ENCODE assay signal across 1 cellular context in genomic region chr9:6695121-6695814, GRCh38.
TF ChIP-seq lines count a peak whose summit lies in the region.

No MANE protein-coding gene starts in this region.

TF ChIP-seq in GM12878, 131 proteins besides CTCF, POLR2A, EP300 and RAD21 (continued from another document):
- no peak for TF ChIP-seq BCLAF1 (IDR thresholded peaks at IDR 0.05)
- no peak for TF ChIP-seq ELK1 (IDR thresholded peaks at IDR 0.05; ENCODE audit: low read depth, low read length)
- TF ChIP-seq ZNF217 (IDR thresholded peaks at IDR 0.05): no peak
- no peak for TF ChIP-seq ZNF207 (IDR thresholded peaks at IDR 0.05; ENCODE audit: borderline replicate concordance)
- no peak for TF ChIP-seq POLR2AphosphoS2 (IDR thresholded peaks at IDR 0.05; ENCODE audit: low read depth, low read length)
- TF ChIP-seq KAT2A (conservative IDR thresholded peaks at IDR 0.05; ENCODE audit: control insufficient read depth, low read depth, low read length): no peak
- TF ChIP-seq CREM (IDR thresholded peaks at IDR 0.05; ENCODE audit: low read depth): no peak
- no peak for TF ChIP-seq ZNF622 (IDR thresholded peaks at IDR 0.05)
- no peak for TF ChIP-seq MEF2B (IDR thresholded peaks at IDR 0.05; ENCODE audit: partially characterized antibody, poor library complexity, severe bottlenecking)
- TF ChIP-seq USF2 (IDR thresholded peaks at IDR 0.05; ENCODE audit: borderline replicate concordance, low read depth, low read length): no peak
- no peak for TF ChIP-seq SKIL (IDR thresholded peaks at IDR 0.05; ENCODE audit: low read depth, poor library complexity, severe bottlenecking)
